In genomic region chr22:37744589-37744988, GRCh38 we compare ENCODE assay signal across 8 cellular contexts. TPM values are rescaled to one million over a fixed set of nuclear protein-coding genes. Genes with fewer than 3 reads are reported as not detected.
DNase-seq lines count a peak whose midpoint lies in the region; ATAC-seq and TF ChIP-seq lines count a peak whose summit lies in the region.

No MANE protein-coding gene starts in this region.

- no peak overlapping the region for H3K4me2 ChIP-seq in mesendoderm (ENCODE audit: low read length)

- H3K18ac ChIP-seq in mesendoderm (ENCODE audit: low read length), result no peak overlapping the region

- peaks cover 10% of the 10 kb centered on the region for H3K4me1 ChIP-seq in CD8-positive, alpha-beta memory T cell (ENCODE audit: insufficient read depth, low read length)
- peaks cover 5% of the 10 kb centered on the region for H3K4me1 ChIP-seq in mesendoderm (ENCODE audit: control insufficient read depth, low read depth, low read length)

- CTCF ChIA-PET in CD8-positive, alpha-beta memory T cell (lab: Charles Lee), result no interaction called here
- CTCF ChIA-PET in activated B cell treated with CpG ODN at 0.5 μM for 24 hours (lab: Charles Lee), result no interaction called here

- intact Hi-C loops in activated B cell treated with CpG ODN at 0.5 μM for 24 hours (cut with micrococcal nuclease), result no loop called here

- whole genome bisulfite sequencing in mesendoderm (ENCODE audit: extremely low coverage, insufficient coverage, low lambda C conversion rate), result no CpG with 5 or more reads among the region's 6 CpGs

- peaks cover 4% of the 10 kb centered on the region for H3K79me2 ChIP-seq in mesendoderm (ENCODE audit: control insufficient read depth, insufficient read depth, low read length)

- peaks cover 0 to 3% (median 0%) of the 10 kb centered on the region in 3 donors for H3K36me3 Mint-ChIP-seq in CD8-positive, alpha-beta memory T cell
- H3K36me3 Mint-ChIP-seq in activated B cell treated with CpG ODN at 0.5 μM for 24 hours (ENCODE audit: low read depth), result no peaks in the 10 kb centered on the region

- H3K27me3 Mint-ChIP-seq in CD8-positive, alpha-beta memory T cell, result peaks cover 0 to 1% of the 10 kb centered on the region in 2 donors
- no peaks in the 10 kb centered on the region for H3K27me3 Mint-ChIP-seq in activated B cell treated with CpG ODN at 0.5 μM for 24 hours

- H2BK120ac ChIP-seq in mesendoderm (ENCODE audit: low read depth, low read length), result no peak overlapping the region

- no peak overlapping the region for H3K9ac ChIP-seq in mesendoderm (ENCODE audit: low read length)

- H3K23ac ChIP-seq in mesendoderm (ENCODE audit: low read length), result no peak overlapping the region

- H3K27me3 ChIP-seq in CD8-positive, alpha-beta memory T cell (ENCODE audit: insufficient read depth, low read length, poor library complexity, severe bottlenecking), result no peaks in the 10 kb centered on the region
- H3K27me3 ChIP-seq in mesendoderm (ENCODE audit: insufficient read depth, low read length, poor library complexity), result no peaks in the 10 kb centered on the region

- H4K8ac ChIP-seq in mesendoderm (ENCODE audit: low read depth, low read length), result no peak overlapping the region

- ATAC-seq in activated B cell treated with CpG ODN at 0.5 μM for 24 hours (ENCODE audit: low read depth) (no peak), HG02852 (IDR thresholded peaks at IDR 0.05; ENCODE audit: unreplicated experiment) (no peak)

- no peak overlapping the region for H3K4ac ChIP-seq in mesendoderm (ENCODE audit: low read depth, low read length)

- H3K9me3 ChIP-seq in CD8-positive, alpha-beta memory T cell (ENCODE audit: low read length), result no peaks in the 10 kb centered on the region

- H3K27ac ChIP-seq in 22Rv1 (peak overlapping the region; percentile 87), mesendoderm (ENCODE audit: low read depth, low read length) (no peak overlapping the region)
- H3K27ac ChIP-seq in CD8-positive, alpha-beta memory T cell (ENCODE audit: low read depth, low read length), result no peak overlapping the region

- H3K4me3 Mint-ChIP-seq in CD8-positive, alpha-beta memory T cell, result peak overlapping the region; percentile 19 to 95 (median 92)
- H3K4me3 Mint-ChIP-seq in activated B cell treated with CpG ODN at 0.5 μM for 24 hours, result peak overlapping the region; percentile 16

- no peak overlapping the region for H2BK15ac ChIP-seq in mesendoderm (replicated peaks; ENCODE audit: low read depth)

- H3K56ac ChIP-seq in mesendoderm (ENCODE audit: low read length), result no peak overlapping the region

- TF ChIP-seq CTCF in 22Rv1 (IDR thresholded peaks at IDR 0.05) (no peak), activated B cell treated with CpG ODN at 0.5 μM for 24 hours (IDR thresholded peaks at IDR 0.05) (no peak)

- peaks cover 9% of the 10 kb centered on the region for H3K79me1 ChIP-seq in mesendoderm (ENCODE audit: low read length)

- no peak overlapping the region for H2AK5ac ChIP-seq in mesendoderm (ENCODE audit: low read length)

- H3K36me3 ChIP-seq in CD8-positive, alpha-beta memory T cell (ENCODE audit: insufficient read depth, low read length), result no peaks in the 10 kb centered on the region
- no peaks in the 10 kb centered on the region for H3K36me3 ChIP-seq in mesendoderm (ENCODE audit: control insufficient read depth, insufficient read depth, low read length)

- peaks cover 13 to 39% (median 25%) of the 10 kb centered on the region in 3 donors for H3K4me1 Mint-ChIP-seq in CD8-positive, alpha-beta memory T cell
- peaks cover 22% of the 10 kb centered on the region for H3K4me1 Mint-ChIP-seq in activated B cell treated with CpG ODN at 0.5 μM for 24 hours

- POLR2A ChIA-PET in CD8-positive, alpha-beta memory T cell (lab: Charles Lee), result no interaction called here
- POLR2A ChIA-PET in activated B cell treated with CpG ODN at 0.5 μM for 24 hours (lab: Charles Lee), result interaction anchor here (0.5 kb wide), 1 partner anchor 136 kb away, joined by 4 read pairs; the partner anchor contains the start of gene GGA1

- DNase-seq in CD8-positive, alpha-beta memory T cell, result no peak
- no peak for DNase-seq in activated B cell treated with CpG ODN at 0.5 μM for 24 hours
- DNase-seq in mesendoderm, result peak; percentile 26
- DNase-seq in iPS-NIHi7 (ENCODE audit: extremely low spot score), result no peak
- no peak for DNase-seq in middle frontal gyrus (ENCODE audit: extremely low spot score, low spot score)
- DNase-seq in NCI-H69 (lab: John Stamatoyannopoulos, UW), result no peak

- H4K5ac ChIP-seq in mesendoderm (ENCODE audit: low read length), result no peak overlapping the region

- no peak overlapping the region for H3K4me3 ChIP-seq in CD8-positive, alpha-beta memory T cell (ENCODE audit: low read length)
- no peak overlapping the region for H3K4me3 ChIP-seq in mesendoderm (ENCODE audit: low read length)

- no peaks in the 10 kb centered on the region for H3K9me3 Mint-ChIP-seq in CD8-positive, alpha-beta memory T cell
- no peaks in the 10 kb centered on the region for H3K9me3 Mint-ChIP-seq in activated B cell treated with CpG ODN at 0.5 μM for 24 hours

- H2BK5ac ChIP-seq in mesendoderm (ENCODE audit: low read length), result no peak overlapping the region

- H3K27ac Mint-ChIP-seq in CD8-positive, alpha-beta memory T cell, result peak overlapping the region in 4 of 8 donors; percentile 13 to 82 (median 52)
- no peak overlapping the region for H3K27ac Mint-ChIP-seq in activated B cell treated with CpG ODN at 0.5 μM for 24 hours

RNA-seq across cellular contexts. Expression of gene TRIOBP, which starts 47.7 kb away (rescaled TPM):
- 10 to 100 TPM; 26.1 to 26.7 TPM for total RNA-seq in CD8-positive, alpha-beta memory T cell
- 13.6 TPM for polyA plus RNA-seq in CD8-positive, alpha-beta memory T cell
- total RNA-seq in activated B cell treated with CpG ODN at 0.5 μM for 24 hours, result 25.5 and 27.4 TPM in 2 replicates
- polyA plus RNA-seq in mesendoderm (2013, experiment 1 of 2), result 23.7 TPM
- polyA plus RNA-seq in mesendoderm (2013, experiment 2 of 2), result 25.5 TPM

RNA-seq across cellular contexts. Expression of gene NOL12, which starts 58.4 kb away (rescaled TPM):
- 10 to 100 TPM; 53.6 to 57.2 TPM for total RNA-seq in CD8-positive, alpha-beta memory T cell
- polyA plus RNA-seq in CD8-positive, alpha-beta memory T cell, result 38.3 TPM
- 39.0 and 39.8 TPM in 2 replicates for total RNA-seq in activated B cell treated with CpG ODN at 0.5 μM for 24 hours
- polyA plus RNA-seq in mesendoderm (2013, experiment 1 of 2), result 36.8 TPM
- polyA plus RNA-seq in mesendoderm (2013, experiment 2 of 2), result 36.3 TPM
